9 cellular contexts compared by ENCODE assay signal in genomic region chr17:40612510-40613244, GRCh38. TPM values are rescaled to one million over a fixed set of nuclear protein-coding genes. Genes with fewer than 3 reads are reported as not detected.
DNase-seq lines count a peak whose midpoint lies in the region; ATAC-seq lines count a peak whose summit lies in the region.
"Had no signal": no experiment of that assay in that cellular context is flagged by ENCODE, and none has a peak within 500 bp of the region (broad histone marks: within the 10 kb centered on the region; RNA-seq: fewer than 3 reads in every experiment).

No MANE protein-coding gene starts in this region.

- intact Hi-C loops in posterior vena cava (cut with DNase I), result loop anchor here in 1 of 2 donors (10.0 kb wide), 1 partner anchor 182 kb away; the partner anchor contains the start of gene KRT28

- no peak overlapping the region for H3K27ac ChIP-seq in mesenchymal stem cell (ENCODE audit: low read length, poor library complexity, severe bottlenecking)
- H3K27ac ChIP-seq: epithelial cell of prostate had no signal

- no peak overlapping the region for H2BK120ac ChIP-seq in mesenchymal stem cell (ENCODE audit: low read depth, low read length)

- H3K9ac ChIP-seq in mesenchymal stem cell (ENCODE audit: low read length), result no peak overlapping the region

- no peak overlapping the region for H3K4me2 ChIP-seq in mesenchymal stem cell (ENCODE audit: low read length, poor library complexity, severe bottlenecking)

- no peak overlapping the region for H3K23ac ChIP-seq in mesenchymal stem cell (ENCODE audit: low read length in 2 of 2)

- H4K8ac ChIP-seq in mesenchymal stem cell (ENCODE audit: low read length), result no peak overlapping the region

- H2BK15ac ChIP-seq in mesenchymal stem cell (ENCODE audit: low read depth, poor library complexity, severe bottlenecking), result no peak overlapping the region

- H2BK5ac ChIP-seq in mesenchymal stem cell (ENCODE audit: low read depth, low read length, poor library complexity, severe bottlenecking), result no peak overlapping the region

- H2BK12ac ChIP-seq in mesenchymal stem cell (ENCODE audit: low read length in 2 of 2), result no peak overlapping the region

- H3K27me3 ChIP-seq in mesenchymal stem cell (ENCODE audit: control insufficient read depth in 1 of 2, insufficient read depth in 1 of 2, low read length in 2 of 2), result peaks cover 0 to 37% of the 10 kb centered on the region in 2 experiments

- H3K18ac ChIP-seq in mesenchymal stem cell (ENCODE audit: low read depth in 1 of 2, low read length in 2 of 2), result no peak overlapping the region

- H3K4ac ChIP-seq in mesenchymal stem cell (ENCODE audit: low read depth in 1 of 2, low read length in 2 of 2), result no peak overlapping the region

- H2AFZ ChIP-seq in mesenchymal stem cell (ENCODE audit: low read depth, low read length), result no peak overlapping the region

- no peak for ATAC-seq in HG02852 (IDR thresholded peaks at IDR 0.05; ENCODE audit: unreplicated experiment)
- ATAC-seq in GM21447 (IDR thresholded peaks at IDR 0.05; ENCODE audit: unreplicated experiment), result no peak

- no peak overlapping the region for H3K14ac ChIP-seq in mesenchymal stem cell (ENCODE audit: low read length in 2 of 2)

- WGBS in mesenchymal stem cell, result 86% methylated on average over 9 of the region's 11 CpGs

- DNase-seq in Ammon's horn (ENCODE audit: low spot score), result peak; percentile 70
- peak; percentile 77 for DNase-seq in T-helper 9 cell
- DNase-seq in activated naive CD4-positive, alpha-beta T cell treated with Interleukin-2 at 50 U/mL for 16 hours, result peak; percentile 65
- DNase-seq in mesenchymal stem cell, result no peak
- DNase-seq in posterior vena cava (ENCODE audit: low spot score), result no peak
- no peak for DNase-seq in ureter (ENCODE audit: low spot score)

- no peak overlapping the region for H4K91ac ChIP-seq in mesenchymal stem cell (ENCODE audit: low read length)

- peaks cover 23% of the 10 kb centered on the region for H3K4me1 ChIP-seq in mesenchymal stem cell (ENCODE audit: control insufficient read depth, insufficient read depth, low read depth, low read length)

- no peaks in the 10 kb centered on the region for H3K36me3 ChIP-seq in mesenchymal stem cell (ENCODE audit: control insufficient read depth in 1 of 2, insufficient read depth in 2 of 2, low read depth in 1 of 2, low read length in 2 of 2)

- no peaks in the 10 kb centered on the region for H3K79me1 ChIP-seq in mesenchymal stem cell (replicated peaks; ENCODE audit: low read length, poor library complexity, severe bottlenecking)

- H3K4me3 ChIP-seq in mesenchymal stem cell (ENCODE audit: insufficient read depth in 1 of 2, low read depth in 1 of 2, low read length in 2 of 2), result no peak overlapping the region

- no peaks in the 10 kb centered on the region for H3K9me3 ChIP-seq in mesenchymal stem cell (ENCODE audit: control insufficient read depth, low read length)

- H2AK5ac ChIP-seq in mesenchymal stem cell (ENCODE audit: low read length, severe bottlenecking), result peak overlapping the region; percentile 16

RNA-seq across cellular contexts. Expression of gene SMARCE1, which starts 34.9 kb away (rescaled TPM):
- 113 TPM for polyA plus RNA-seq in mesenchymal stem cell (2013, experiment 1 of 2)
- 111 TPM for polyA plus RNA-seq in mesenchymal stem cell (2013, experiment 2 of 2)
- total RNA-seq in posterior vena cava (100 to 1,000 TPM in 1 of 2 donors, 10 to 100 TPM in 1; 80.7 to 101 TPM), ureter (117 TPM)

RNA-seq across cellular contexts. Expression of gene CCR7, which starts 47.4 kb away (rescaled TPM):
- polyA plus RNA-seq in mesenchymal stem cell (2013, experiment 1 of 2), result 0.08 TPM
- polyA plus RNA-seq in mesenchymal stem cell (2013, experiment 2 of 2), result 0.14 TPM
- total RNA-seq in posterior vena cava (under 1 TPM; 0.46 to 0.62 TPM), ureter (0.57 TPM)

RNA-seq across cellular contexts. Expression of gene KRT222, which starts 52.3 kb away (rescaled TPM):
- polyA plus RNA-seq in mesenchymal stem cell (2013, experiment 1 of 2), result not detected
- not detected for polyA plus RNA-seq in mesenchymal stem cell (2013, experiment 2 of 2)
- total RNA-seq in posterior vena cava, result 1 to 10 TPM; 1.1 to 7.7 TPM
- total RNA-seq in ureter, result 3.6 TPM

Comparison
In these comparisons a context has a peak if more than half of its experiments do, and no peak if none do; other contexts are left out.
1. DNase-seq: peak in Ammon's horn (single experiment), T-helper 9 cell (single experiment) and activated naive CD4-positive, alpha-beta T cell treated with Interleukin-2 at 50 U/mL for 16 hours (single experiment); none in mesenchymal stem cell (single experiment), posterior vena cava (single experiment) and ureter (single experiment).